Comparison of ENCODE assay signal across 21 cellular contexts in genomic region chr6:143241110-143241509, GRCh38.
"Had no signal": no experiment of that assay in that cellular context is flagged by ENCODE, and none has a peak within 500 bp of the region (broad histone marks: within the 10 kb centered on the region; RNA-seq: fewer than 3 reads in every experiment).

No MANE protein-coding gene starts in this region.

- H3K27ac ChIP-seq: epithelial cell of prostate, neutrophil, right lobe of liver, uterus had no signal

- H3K9me3 Mint-ChIP-seq: central memory CD8-positive, alpha-beta T cell; effector memory CD8-positive, alpha-beta T cell; natural killer cell; stimulated activated effector memory CD8-positive, alpha-beta T cell treated with anti-CD3 and anti-CD28 coated beads, Interleukin-12 subunit alpha, Interleukin-12 subunit beta, amount 100 ng/mL, for 72 hours had no signal

- DNase-seq: activated CD4-positive, CD25-positive, alpha-beta regulatory T cell treated with anti-CD3 and anti-CD28 coated beads, Interleukin-2, amount 50 U/mL, for 72 hours; activated naive CD4-positive, alpha-beta T cell treated with anti-CD3 and anti-CD28 coated beads for 36 hours; activated naive CD8-positive, alpha-beta T cell treated with anti-CD3 and anti-CD28 coated beads, Interleukin-2, amount 50 U/mL, for 24 hours; aorta; effector memory CD8-positive, alpha-beta T cell; hypothalamus; kidney; mesendoderm; natural killer cell; right lobe of liver; stimulated activated CD4-positive, alpha-beta T cell treated with anti-CD3 and anti-CD28 coated beads, Interleukin-12 subunit alpha, Interleukin-12 subunit beta, amount 100 ng/mL, for 4 hours; T-helper 1 cell; T1000; tibial artery; uterus had no signal

- H3K36me3 Mint-ChIP-seq: natural killer cell; stimulated activated effector memory CD8-positive, alpha-beta T cell treated with anti-CD3 and anti-CD28 coated beads, Interleukin-12 subunit alpha, Interleukin-12 subunit beta, amount 100 ng/mL, for 72 hours had no signal

- H3K4me1 ChIP-seq: right lobe of liver, uterus had no signal

- H3K36me3 ChIP-seq: neutrophil, right lobe of liver, tibial artery, uterus had no signal

- H3K4me3 ChIP-seq: right lobe of liver, tibial artery, uterus had no signal

- FAIRE-seq: kidney had no signal

- H3K9me3 ChIP-seq: neutrophil, right lobe of liver, tibial artery, uterus had no signal

- H3K27me3 ChIP-seq: neutrophil, right lobe of liver, tibial artery, uterus had no signal

- H3K27me3 Mint-ChIP-seq: activated naive CD8-positive, alpha-beta T cell treated with anti-CD3 and anti-CD28 coated beads, Interleukin-2, amount 50 U/mL, for 24 hours; central memory CD8-positive, alpha-beta T cell; effector memory CD8-positive, alpha-beta T cell had no signal

- H3K4me3 Mint-ChIP-seq: activated naive CD4-positive, alpha-beta T cell treated with anti-CD3 and anti-CD28 coated beads for 36 hours; activated naive CD8-positive, alpha-beta T cell treated with anti-CD3 and anti-CD28 coated beads, Interleukin-2, amount 50 U/mL, for 24 hours; central memory CD8-positive, alpha-beta T cell; effector memory CD8-positive, alpha-beta T cell; natural killer cell; stimulated activated effector memory CD8-positive, alpha-beta T cell treated with anti-CD3 and anti-CD28 coated beads, Interleukin-12 subunit alpha, Interleukin-12 subunit beta, amount 100 ng/mL, for 72 hours had no signal

- H3K4me1 Mint-ChIP-seq: activated naive CD8-positive, alpha-beta T cell treated with anti-CD3 and anti-CD28 coated beads, Interleukin-2, amount 50 U/mL, for 24 hours; central memory CD8-positive, alpha-beta T cell; natural killer cell; stimulated activated effector memory CD8-positive, alpha-beta T cell treated with anti-CD3 and anti-CD28 coated beads, Interleukin-12 subunit alpha, Interleukin-12 subunit beta, amount 100 ng/mL, for 72 hours had no signal

- ATAC-seq: activated naive CD8-positive, alpha-beta T cell treated with anti-CD3 and anti-CD28 coated beads, Interleukin-2, amount 50 U/mL, for 24 hours; effector memory CD8-positive, alpha-beta T cell; natural killer cell; right lobe of liver; SK-N-SH treated with all-trans-retinoic acid at 6 μM for 48 hours; stimulated activated effector memory CD8-positive, alpha-beta T cell treated with anti-CD3 and anti-CD28 coated beads, Interleukin-12 subunit alpha, Interleukin-12 subunit beta, amount 100 ng/mL, for 72 hours had no signal

- H3K27ac Mint-ChIP-seq: activated naive CD4-positive, alpha-beta T cell treated with anti-CD3 and anti-CD28 coated beads for 36 hours; activated naive CD8-positive, alpha-beta T cell treated with anti-CD3 and anti-CD28 coated beads, Interleukin-2, amount 50 U/mL, for 24 hours; activated T-helper 2 cell treated with anti-CD3 and anti-CD28 coated beads, Interferon-gamma antibody, Interleukin-2, Interleukin-4, amounts not matched to agents 10 μg/mL and 5 μg/mL and 100 μg/mL, durations not matched to agents 14 hours and 24 hours and 36 hours; effector memory CD8-positive, alpha-beta T cell; natural killer cell; stimulated activated effector memory CD8-positive, alpha-beta T cell treated with anti-CD3 and anti-CD28 coated beads, Interleukin-12 subunit alpha, Interleukin-12 subunit beta, amount 100 ng/mL, for 72 hours had no signal
